Comparison of ENCODE assay signal across 28 cellular contexts in the genomic region with DNA sequence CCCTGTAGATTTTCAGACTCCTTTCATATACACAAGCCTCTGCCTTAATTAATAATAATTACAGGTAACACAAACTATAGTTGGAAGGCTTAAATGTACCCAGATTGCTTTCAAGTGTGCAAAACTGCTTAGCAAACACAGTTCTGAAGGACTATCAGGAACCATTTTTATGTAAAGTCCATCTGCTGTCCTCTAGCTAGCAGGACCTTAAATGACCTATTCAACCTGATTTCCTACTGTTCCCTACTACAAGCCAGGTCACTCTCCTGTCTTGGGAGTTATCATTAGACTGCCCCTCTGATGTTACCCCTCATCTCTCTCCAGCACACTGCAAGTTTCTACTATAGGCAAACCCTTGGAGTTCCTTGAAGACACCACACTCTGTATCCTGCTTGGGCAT.
DNase-seq lines count a peak whose midpoint lies in the region; ATAC-seq lines count a peak whose summit lies in the region.
"Had no signal": no experiment of that assay in that cellular context is flagged by ENCODE, and none has a peak within 500 bp of the region (broad histone marks: within the 10 kb centered on the region; RNA-seq: fewer than 3 reads in every experiment).

No MANE protein-coding gene starts in this region.

- H3K27me3 Mint-ChIP-seq in activated T-cell treated with anti-CD3 and anti-CD28 coated beads, Interleukin-2, amount 50 U/mL, for 72 hours (ENCODE audit: low read depth), result no peaks in the 10 kb centered on the region
- H3K27me3 Mint-ChIP-seq: activated CD4-positive, alpha-beta T cell treated with anti-CD3 and anti-CD28 coated beads, Interleukin-2, amount 10 ng/mL, durations not matched to agents 24 days and 14 days had no signal

- H3K27me3 ChIP-seq in endocrine pancreas (ENCODE audit: control insufficient read depth, insufficient read depth, low read length), result no peaks in the 10 kb centered on the region
- H3K27me3 ChIP-seq: adrenal gland, gastrocnemius medialis, vagina had no signal

- no peak overlapping the region for H3K9ac ChIP-seq in endocrine pancreas (ENCODE audit: control insufficient read depth, insufficient read depth, low read length)

- no peak overlapping the region for H3K4me3 Mint-ChIP-seq in activated T-cell treated with anti-CD3 and anti-CD28 coated beads, Interleukin-2, amount 50 U/mL, for 72 hours
- H3K4me3 Mint-ChIP-seq: activated CD4-positive, alpha-beta T cell treated with anti-CD3 and anti-CD28 coated beads, Interleukin-2, amount 10 ng/mL, durations not matched to agents 24 days and 14 days; activated T-cell treated with anti-CD3 and anti-CD28 coated beads, Interleukin-2, amount 50 U/mL, for 4 hours; brain; mesothelial cell of epicardium; natural killer cell had no signal

- no peak overlapping the region for H3K27ac Mint-ChIP-seq in activated T-cell treated with anti-CD3 and anti-CD28 coated beads, Interleukin-2, amount 50 U/mL, for 72 hours
- H3K27ac Mint-ChIP-seq: activated CD4-positive, alpha-beta T cell treated with anti-CD3 and anti-CD28 coated beads, Interleukin-2, amount 10 ng/mL, durations not matched to agents 24 days and 14 days; brain; mesothelial cell of epicardium; natural killer cell had no signal

- H3K4me1 ChIP-seq in endocrine pancreas (ENCODE audit: control insufficient read depth, insufficient read depth, low read length), result peaks cover 17% of the 10 kb centered on the region
- H3K4me1 ChIP-seq: adrenal gland, gastrocnemius medialis, vagina had no signal

- peaks cover 0 to 6% of the 10 kb centered on the region in 2 donors for H3K9me3 Mint-ChIP-seq in activated T-cell treated with anti-CD3 and anti-CD28 coated beads, Interleukin-2, amount 50 U/mL, for 72 hours
- H3K9me3 Mint-ChIP-seq: activated CD4-positive, alpha-beta T cell treated with anti-CD3 and anti-CD28 coated beads, Interleukin-2, amount 10 ng/mL, durations not matched to agents 24 days and 14 days; activated T-cell treated with anti-CD3 and anti-CD28 coated beads, Interleukin-2, amount 50 U/mL, for 4 hours; mesothelial cell of epicardium had no signal

- H3K36me3 ChIP-seq in endocrine pancreas (ENCODE audit: control insufficient read depth, insufficient read depth, low read length), result no peaks in the 10 kb centered on the region
- H3K36me3 ChIP-seq: adrenal gland, gastrocnemius medialis, vagina had no signal

- H3K4me3 ChIP-seq in endocrine pancreas (ENCODE audit: control insufficient read depth, insufficient read depth, low read length), result peak overlapping the region; percentile 31
- H3K4me3 ChIP-seq: adrenal gland, gastrocnemius medialis, vagina had no signal

- peak; percentile 14 for ATAC-seq in HG02678 (IDR thresholded peaks at IDR 0.05; ENCODE audit: unreplicated experiment)
- no peak for ATAC-seq in activated T-cell treated with anti-CD3 and anti-CD28 coated beads, Interleukin-2, amount 50 U/mL, for 72 hours (replicated peaks in 1 of 2)
- ATAC-seq: activated T-cell treated with anti-CD3 and anti-CD28 coated beads, Interleukin-2, amount 50 U/mL, for 4 hours; gastrocnemius medialis; natural killer cell; Panc1 had no signal

- H3K36me3 Mint-ChIP-seq in activated T-cell treated with anti-CD3 and anti-CD28 coated beads, Interleukin-2, amount 50 U/mL, for 72 hours (ENCODE audit: insufficient read depth in 2 of 2), result no peaks in the 10 kb centered on the region
- H3K36me3 Mint-ChIP-seq: brain, mesothelial cell of epicardium, natural killer cell had no signal

- H3K9me3 ChIP-seq in endocrine pancreas (ENCODE audit: control insufficient read depth, low read length), result no peaks in the 10 kb centered on the region
- H3K9me3 ChIP-seq: adrenal gland, gastrocnemius medialis, vagina had no signal

- DNase-seq in DMS153 (lab: John Stamatoyannopoulos, UW) (peak; percentile 6), NCI-H146 treated with DMSO at 0.1 percent for 48 hours (lab: John Stamatoyannopoulos, UW; ENCODE audit: unreplicated experiment) (peak; percentile 60), SIG-M5 (lab: John Stamatoyannopoulos, UW) (no peak)
- no peak for DNase-seq in activated CD8-positive, alpha-beta memory T cell treated with anti-CD3 and anti-CD28 coated beads, Interleukin-2, amount 50 U/mL, for 4 hours
- DNase-seq in effector CD8-positive, alpha-beta T cell (lab: John Stamatoyannopoulos, UW), result no peak
- no peak for DNase-seq in activated T-cell treated with anti-CD3 and anti-CD28 coated beads, Interleukin-2, amount 50 U/mL, for 72 hours
- DNase-seq: activated CD4-positive, alpha-beta T cell treated with anti-CD3 and anti-CD28 coated beads, Interleukin-2, amount 10 ng/mL, durations not matched to agents 24 days and 14 days; activated naive CD4-positive, alpha-beta T cell treated with Interleukin-2 at 50 U/mL for 16 hours; activated T-cell treated with anti-CD3 and anti-CD28 coated beads, Interleukin-2, amount 50 U/mL, for 4 hours; adrenal gland; C1 segment of cervical spinal cord; Calu3; cerebellar nuclear complex; gastrocnemius medialis; GOT3; hippocampal formation; natural killer cell; NCI-H2029 treated with DMSO at 0.1 percent for 48 hours; NCI-H446; stimulated activated naive CD4-positive, alpha-beta T cell treated with Interleukin-2 at 50 U/mL for 16 hours; SW 1271; T-helper 9 cell had no signal

- H3K4me1 Mint-ChIP-seq in activated T-cell treated with anti-CD3 and anti-CD28 coated beads, Interleukin-2, amount 50 U/mL, for 72 hours (ENCODE audit: low read depth), result no peaks in the 10 kb centered on the region
- H3K4me1 Mint-ChIP-seq: mesothelial cell of epicardium, natural killer cell had no signal

Comparison
In these comparisons a context has a peak if more than half of its experiments do, and no peak if none do; other contexts are left out.
1. DNase-seq: peak in DMS153 (single experiment) and NCI-H146 treated with DMSO at 0.1 percent for 48 hours (single experiment); none in SIG-M5 (single experiment), activated CD8-positive, alpha-beta memory T cell treated with anti-CD3 and anti-CD28 coated beads, Interleukin-2, amount 50 U/mL, for 4 hours (single experiment), effector CD8-positive, alpha-beta T cell (single experiment) and activated T-cell treated with anti-CD3 and anti-CD28 coated beads, Interleukin-2, amount 50 U/mL, for 72 hours (0 of 2).